ENCODE assay signal across 1 cellular context in genomic region chr10:1061930-1062769, GRCh38.
TF ChIP-seq lines count a peak whose summit lies in the region.

No MANE protein-coding gene starts in this region.

TF ChIP-seq in SK-N-SH treated with all-trans-retinoic acid at 6 μM for 48 hours, 23 proteins besides CTCF, POLR2A, EP300 and RAD21 (continued from another document):
- no peak for TF ChIP-seq PATZ1 (CRISPR knock-in tag; IDR thresholded peaks at IDR 0.05; ENCODE audit: borderline replicate concordance)
- no peak for TF ChIP-seq ZNF70 (CRISPR knock-in tag; IDR thresholded peaks at IDR 0.05)
- no peak for TF ChIP-seq CREB5 (CRISPR knock-in tag; IDR thresholded peaks at IDR 0.05; ENCODE audit: low read depth)
- no peak for TF ChIP-seq ZFP3 (CRISPR knock-in tag; IDR thresholded peaks at IDR 0.05)
- no peak for TF ChIP-seq ZFP30 (CRISPR knock-in tag; IDR thresholded peaks at IDR 0.05)
- no peak for TF ChIP-seq RARB (CRISPR knock-in tag; IDR thresholded peaks at IDR 0.05)
TF ChIP-seq in SK-N-SH treated with all-trans-retinoic acid at 6 μM for 48 hours: peak in this region for 0.
